In the genomic region with DNA sequence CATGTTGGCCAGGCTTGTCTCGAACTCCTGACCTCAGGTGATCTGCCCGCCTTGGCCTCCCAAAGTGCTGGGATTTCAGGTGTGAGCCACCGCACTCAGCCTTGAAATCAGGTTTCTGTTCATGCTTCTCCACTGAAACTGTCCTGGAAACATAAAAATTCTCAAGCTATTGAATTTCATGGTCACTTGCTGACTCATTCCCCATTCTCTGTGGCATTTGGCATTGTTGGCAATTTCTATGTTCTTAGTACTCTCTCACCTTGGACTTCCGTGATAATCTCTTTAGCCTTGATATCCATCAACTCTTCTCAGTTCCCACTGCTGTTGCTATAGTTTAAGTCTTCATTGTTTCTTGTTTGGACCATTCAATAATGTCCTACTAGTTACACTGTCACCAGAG, we compare ENCODE assay signal across 25 cellular contexts. TPM values are rescaled to one million over a fixed set of nuclear protein-coding genes. Genes with fewer than 3 reads are reported as not detected.
DNase-seq lines count a peak whose midpoint lies in the region; ATAC-seq and TF ChIP-seq lines count a peak whose summit lies in the region.
"Had no signal": no experiment of that assay in that cellular context is flagged by ENCODE, and none has a peak within 500 bp of the region (broad histone marks: within the 10 kb centered on the region; RNA-seq: fewer than 3 reads in every experiment).

No MANE protein-coding gene starts in this region.

- H3K9me3 ChIP-seq in PC-9 (ENCODE audit: insufficient read depth, low read depth) (peaks cover 4% of the 10 kb centered on the region), left lung (peaks cover 0 to 4% of the 10 kb centered on the region in 2 donors)
- H3K9me3 ChIP-seq: HAP-1 had no signal

- no peak overlapping the region for H3K4me3 Mint-ChIP-seq in GM23338
- H3K4me3 Mint-ChIP-seq: CD8-positive, alpha-beta memory T cell; T-helper 17 cell had no signal

- ATAC-seq in GM23338 (no peak), left lung (no peak)
- ATAC-seq: GM12878, HepG2, K562, T-helper 17 cell had no signal

- H3F3A ChIP-seq in GM23338 (replicated peaks; ENCODE audit: low read depth) (no peaks in the 10 kb centered on the region), PC-9 (ENCODE audit: insufficient read depth, low read depth) (peaks cover 6% of the 10 kb centered on the region; the same call in 1 of the 2 replicates)

- H3K9me3 Mint-ChIP-seq in GM23338, result no peaks in the 10 kb centered on the region; the same call in 2 of the 3 replicates

- no TSS peak for BruUV-seq in PC-9 (replicated peaks; lab: Mats Ljungman, UMichigan)

- POLR2A ChIA-PET in PC-9 (lab: Charles Lee; ENCODE audit: unreplicated experiment), result no interaction called here

- no peaks in the 10 kb centered on the region for H3K79me2 ChIP-seq in GM23338 (replicated peaks; ENCODE audit: insufficient read depth)
- no peaks in the 10 kb centered on the region for H3K79me2 ChIP-seq in PC-9 (ENCODE audit: low read depth)

- peak overlapping the region; percentile 7; the same call in 1 of the 2 replicates for H2AFZ ChIP-seq in GM23338
- no peak overlapping the region for H2AFZ ChIP-seq in PC-9

- TF ChIP-seq CTCF in GM23338 (conservative IDR thresholded peaks at IDR 0.05; ENCODE audit: low read depth in 2 of 2) (no peak), PC-9 (conservative IDR thresholded peaks at IDR 0.05) (no peak), left lung (IDR thresholded peaks at IDR 0.05) (no peak)

- H3K27me3 ChIP-seq in GM23338 (ENCODE audit: insufficient read depth) (no peaks in the 10 kb centered on the region), PC-9 (ENCODE audit: insufficient read depth, low read depth) (no peaks in the 10 kb centered on the region), left lung (no peaks in the 10 kb centered on the region)

- CTCF ChIA-PET in PC-9 (lab: Charles Lee), result no interaction called here

- DNase-seq in Caki2 (ENCODE audit: low read depth) (peak; percentile 26), GM23338 (ENCODE audit: low spot score) (no peak), PC-9 (peak; percentile 25 to 73), myocyte (ENCODE audit: low read depth) (peak; percentile 12), anterior cingulate cortex (lab: John Stamatoyannopoulos, UW) (no peak), hypothalamus (lab: John Stamatoyannopoulos, UW) (no peak), left lung (no peak)
- no peak for DNase-seq in activated CD4-positive, alpha-beta T cell treated with anti-CD3 and anti-CD28 coated beads for 1 hour
- DNase-seq: CD8-positive, alpha-beta memory T cell; DMS79 treated with DMSO at 0.1 percent for 48 hours; NCI-H1092 treated with DMSO at 0.1 percent for 48 hours; NCI-H146; NCI-H2029 treated with DMSO at 0.1 percent for 48 hours; NCI-H2171; NCI-H526; Right ventricle myocardium superior; T-helper 17 cell had no signal

- intact Hi-C loops in PC-9 (cut with micrococcal nuclease; ENCODE audit: unreplicated experiment) (no loop called here), left lung (cut with DNase I) (no loop called here)

- H3K4me3 ChIP-seq in GM23338, result no peak overlapping the region
- H3K4me3 ChIP-seq in PC-9, result no peak overlapping the region
- no peak overlapping the region for H3K4me3 ChIP-seq in left lung
- H3K4me3 ChIP-seq: GM12878, HAP-1, K562 had no signal

- H3K36me3 ChIP-seq in GM23338 (ENCODE audit: insufficient read depth) (no peaks in the 10 kb centered on the region), PC-9 (ENCODE audit: low read depth) (no peaks in the 10 kb centered on the region), left lung (no peaks in the 10 kb centered on the region)
- H3K36me3 ChIP-seq: HAP-1 had no signal

- in situ Hi-C loops in Caki2 (cut with HindIII; ENCODE audit: low pct_unique_long_range_greater_than_20kb, low sequenced_read_pairs), result no loop called here

- no peaks in the 10 kb centered on the region for H3K36me3 Mint-ChIP-seq in GM23338 (ENCODE audit: low read depth)
- H3K36me3 Mint-ChIP-seq: CD8-positive, alpha-beta memory T cell had no signal

- H3K4me1 ChIP-seq in GM23338 (ENCODE audit: insufficient read depth) (no peaks in the 10 kb centered on the region), PC-9 (replicated peaks; ENCODE audit: insufficient read depth) (peaks cover 8% of the 10 kb centered on the region; the same call in 1 of the 2 replicates), left lung (no peaks in the 10 kb centered on the region)
- H3K4me1 ChIP-seq: HAP-1 had no signal

- no peak overlapping the region for H3K27ac Mint-ChIP-seq in GM23338
- H3K27ac Mint-ChIP-seq: CD8-positive, alpha-beta memory T cell; T-helper 17 cell had no signal

- no peaks in the 10 kb centered on the region for H4K20me1 ChIP-seq in GM23338 (replicated peaks; ENCODE audit: insufficient read depth)
- H4K20me1 ChIP-seq in PC-9 (ENCODE audit: insufficient read depth), result no peaks in the 10 kb centered on the region

- H3K27ac ChIP-seq in GM23338 (ENCODE audit: low read depth) (no peak overlapping the region), PC-9 (peak overlapping the region; percentile 71), left lung (no peak overlapping the region)
- H3K27ac ChIP-seq: C4-2B had no signal

- H3K4me1 Mint-ChIP-seq in GM23338, result peaks cover 4% of the 10 kb centered on the region; the same call in 2 of the 3 replicates
- H3K4me1 Mint-ChIP-seq: CD8-positive, alpha-beta memory T cell; T-helper 17 cell had no signal

- no peak overlapping the region for H3K4me2 ChIP-seq in GM23338
- H3K4me2 ChIP-seq in PC-9, result no peak overlapping the region

- H3K27me3 Mint-ChIP-seq in GM23338 (ENCODE audit: insufficient read depth, low read depth, poor library complexity), result no peaks in the 10 kb centered on the region
- H3K27me3 Mint-ChIP-seq: CD8-positive, alpha-beta memory T cell; T-helper 17 cell had no signal

- H3K9me2 ChIP-seq in GM23338 (ENCODE audit: insufficient read depth), result no peaks in the 10 kb centered on the region
- H3K9me2 ChIP-seq in PC-9 (ENCODE audit: insufficient read depth), result no peaks in the 10 kb centered on the region

TF ChIP-seq in GM23338, 12 proteins besides CTCF, POLR2A, EP300 and RAD21 (continues in another document):
- TF ChIP-seq, protein P1, sequence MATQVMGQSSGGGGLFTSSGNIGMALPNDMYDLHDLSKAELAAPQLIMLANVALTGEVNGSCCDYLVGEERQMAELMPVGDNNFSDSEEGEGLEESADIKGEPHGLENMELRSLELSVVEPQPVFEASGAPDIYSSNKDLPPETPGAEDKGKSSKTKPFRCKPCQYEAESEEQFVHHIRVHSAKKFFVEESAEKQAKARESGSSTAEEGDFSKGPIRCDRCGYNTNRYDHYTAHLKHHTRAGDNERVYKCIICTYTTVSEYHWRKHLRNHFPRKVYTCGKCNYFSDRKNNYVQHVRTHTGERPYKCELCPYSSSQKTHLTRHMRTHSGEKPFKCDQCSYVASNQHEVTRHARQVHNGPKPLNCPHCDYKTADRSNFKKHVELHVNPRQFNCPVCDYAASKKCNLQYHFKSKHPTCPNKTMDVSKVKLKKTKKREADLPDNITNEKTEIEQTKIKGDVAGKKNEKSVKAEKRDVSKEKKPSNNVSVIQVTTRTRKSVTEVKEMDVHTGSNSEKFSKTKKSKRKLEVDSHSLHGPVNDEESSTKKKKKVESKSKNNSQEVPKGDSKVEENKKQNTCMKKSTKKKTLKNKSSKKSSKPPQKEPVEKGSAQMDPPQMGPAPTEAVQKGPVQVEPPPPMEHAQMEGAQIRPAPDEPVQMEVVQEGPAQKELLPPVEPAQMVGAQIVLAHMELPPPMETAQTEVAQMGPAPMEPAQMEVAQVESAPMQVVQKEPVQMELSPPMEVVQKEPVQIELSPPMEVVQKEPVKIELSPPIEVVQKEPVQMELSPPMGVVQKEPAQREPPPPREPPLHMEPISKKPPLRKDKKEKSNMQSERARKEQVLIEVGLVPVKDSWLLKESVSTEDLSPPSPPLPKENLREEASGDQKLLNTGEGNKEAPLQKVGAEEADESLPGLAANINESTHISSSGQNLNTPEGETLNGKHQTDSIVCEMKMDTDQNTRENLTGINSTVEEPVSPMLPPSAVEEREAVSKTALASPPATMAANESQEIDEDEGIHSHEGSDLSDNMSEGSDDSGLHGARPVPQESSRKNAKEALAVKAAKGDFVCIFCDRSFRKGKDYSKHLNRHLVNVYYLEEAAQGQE (IDR thresholded peaks at IDR 0.05; ENCODE audit: unreplicated experiment), result no peak
- no peak for TF ChIP-seq ZNF331 (CRISPR knock-in tag; IDR thresholded peaks at IDR 0.05; ENCODE audit: low read depth)

RNA-seq across cellular contexts. Expression of a gene that starts 6.2 kb away (rescaled TPM):
- not detected in 2 replicates for total RNA-seq in Caki2 (2014; rRNA removed; shearing (Covaris generic); ENCODE audit: low replicate concordance)
- not detected in 2 replicates for total RNA-seq in GM23338 (2014; rRNA removed; shearing (Covaris generic))
- polyA plus RNA-seq in GM23338 (2016; fragmentation: Nextera tagmentation; extraction: Ambion mirVana), result not detected in 2 replicates
- total RNA-seq in PC-9 (2021), result not detected in 2 replicates
- not detected in 2 replicates for total RNA-seq in myocyte
- not detected for polyA plus RNA-seq in myocyte (2012)
- not detected for total RNA-seq in left lung
- total RNA-seq: A172; CD8-positive, alpha-beta memory T cell; GM12878; HepG2; K562; OCI-LY7; SK-MEL-5; T-helper 17 cell had no signal
- polyA plus RNA-seq: CD8-positive, alpha-beta memory T cell; GM12878; HepG2; K562 had no signal

RNA-seq across cellular contexts. Expression of a gene that starts 11.1 kb away (rescaled TPM):
- 0.26 and 3.4 TPM in 2 replicates for total RNA-seq in Caki2 (2014; rRNA removed; shearing (Covaris generic); ENCODE audit: low replicate concordance)
- total RNA-seq in GM23338 (2014; rRNA removed; shearing (Covaris generic)), result 2.0 and 2.8 TPM in 2 replicates
- 4.3 and 5.5 TPM in 2 replicates for polyA plus RNA-seq in GM23338 (2016; fragmentation: Nextera tagmentation; extraction: Ambion mirVana)
- 8.5 and 11.4 TPM in 2 replicates for total RNA-seq in PC-9 (2021)
- total RNA-seq in myocyte, result 5.3 and 9.4 TPM in 2 replicates
- 6.4 TPM for polyA plus RNA-seq in myocyte (2012)
- total RNA-seq in left lung, result 10 to 100 TPM; 21.3 to 23.6 TPM
- total RNA-seq: CD8-positive, alpha-beta memory T cell; K562 had no signal
- polyA plus RNA-seq: CD8-positive, alpha-beta memory T cell; K562 had no signal

Comparison
In these comparisons a context has a peak if more than half of its experiments do, and no peak if none do; other contexts are left out.
1. DNase-seq: peak in Caki2 (single experiment), PC-9 (2 of 2) and myocyte (single experiment); none in GM23338 (single experiment), anterior cingulate cortex (0 of 58), hypothalamus (0 of 51), activated CD4-positive, alpha-beta T cell treated with anti-CD3 and anti-CD28 coated beads for 1 hour (single experiment) and left lung (0 of 2).